1 cellular context compared by ENCODE assay signal in genomic region chr2:55063713-55064323, GRCh38.
TF ChIP-seq lines count a peak whose summit lies in the region.

No MANE protein-coding gene starts in this region.

TF ChIP-seq in GM12878, 131 proteins besides CTCF, POLR2A, EP300 and RAD21:
- TF ChIP-seq ZNF592 (IDR thresholded peaks at IDR 0.05) (no peak), NR2F1 (conservative IDR thresholded peaks at IDR 0.05) (no peak)
